In genomic region chr17:59714255-59714654, GRCh38 we compare ENCODE assay signal across 33 cellular contexts.
"Had no signal": no experiment of that assay in that cellular context is flagged by ENCODE, and none has a peak within 500 bp of the region (broad histone marks: within the 10 kb centered on the region; RNA-seq: fewer than 3 reads in every experiment).

No MANE protein-coding gene starts in this region.

- H3K9me3 Mint-ChIP-seq: activated B cell treated with CpG ODN at 0.5 μM for 24 hours; activated CD8-positive, alpha-beta T cell treated with anti-CD3 and anti-CD28 coated beads for 36 hours; activated T-cell treated with anti-CD3 and anti-CD28 coated beads, Interleukin-2, amount 50 U/mL, for 4 hours; activated T-helper 17 cell treated with anti-CD3 and anti-CD28 coated beads, Interleukin-2, amount 50 U/mL, for 72 hours; central memory CD8-positive, alpha-beta T cell; dendritic cell treated with granulocyte-macrophage colony-stimulating factor and Interleukin-4, amounts not matched to agents 40 ng/mL and 50 ng/mL, for 4 days; effector memory CD8-positive, alpha-beta T cell; T-cell; T-helper 1 cell treated with Interleukin-12 subunit alpha and Interleukin-12 subunit beta and Interleukin-4 antibody, amounts not matched to agents 30 μg/mL and 1 μg/mL, for 36 hours; T-helper 2 cell treated with Interferon-gamma antibody and Interleukin-4, amounts not matched to agents 5 μg/mL and 100 μg/mL, for 36 hours had no signal

- H3K4me3 ChIP-seq: coronary artery had no signal

- H3K36me3 ChIP-seq: WERI-Rb-1 had no signal

- FAIRE-seq: astrocyte, bronchial epithelial cell, frontal cortex had no signal

- H3K27ac ChIP-seq: brain microvascular endothelial cell, coronary artery, epithelial cell of prostate, WERI-Rb-1 had no signal

- H3K27ac Mint-ChIP-seq: activated B cell treated with CpG ODN at 0.5 μM for 24 hours; activated CD8-positive, alpha-beta T cell treated with anti-CD3 and anti-CD28 coated beads for 36 hours; dendritic cell treated with granulocyte-macrophage colony-stimulating factor and Interleukin-4, amounts not matched to agents 40 ng/mL and 50 ng/mL, for 4 days; T-cell; T-helper 1 cell treated with Interleukin-12 subunit alpha and Interleukin-12 subunit beta and Interleukin-4 antibody, amounts not matched to agents 30 μg/mL and 1 μg/mL, for 36 hours; T-helper 2 cell treated with Interferon-gamma antibody and Interleukin-4, amounts not matched to agents 5 μg/mL and 100 μg/mL, for 36 hours had no signal

- H3K4me3 Mint-ChIP-seq: activated B cell treated with CpG ODN at 0.5 μM for 24 hours; activated CD8-positive, alpha-beta T cell treated with anti-CD3 and anti-CD28 coated beads for 36 hours; activated naive CD8-positive, alpha-beta T cell; activated T-cell treated with anti-CD3 and anti-CD28 coated beads, Interleukin-2, amount 50 U/mL, for 4 hours; activated T-helper 17 cell treated with anti-CD3 and anti-CD28 coated beads, Interleukin-2, amount 50 U/mL, for 72 hours; central memory CD8-positive, alpha-beta T cell; dendritic cell treated with granulocyte-macrophage colony-stimulating factor and Interleukin-4, amounts not matched to agents 40 ng/mL and 50 ng/mL, for 4 days; effector memory CD8-positive, alpha-beta T cell; T-cell; T-helper 1 cell treated with Interleukin-12 subunit alpha and Interleukin-12 subunit beta and Interleukin-4 antibody, amounts not matched to agents 30 μg/mL and 1 μg/mL, for 36 hours; T-helper 2 cell treated with Interferon-gamma antibody and Interleukin-4, amounts not matched to agents 5 μg/mL and 100 μg/mL, for 36 hours had no signal

- H3K27me3 ChIP-seq: brain microvascular endothelial cell had no signal

- ATAC-seq: activated CD4-positive, CD25-positive, alpha-beta regulatory T cell treated with anti-CD3 and anti-CD28 coated beads, Interleukin-2, amount 50 U/mL, for 24 hours; activated CD8-positive, alpha-beta T cell treated with anti-CD3 and anti-CD28 coated beads for 36 hours; activated T-cell treated with anti-CD3 and anti-CD28 coated beads, Interleukin-2, amount 50 U/mL, for 4 hours; activated T-helper 17 cell treated with anti-CD3 and anti-CD28 coated beads, Interleukin-2, amount 50 U/mL, for 72 hours; effector memory CD8-positive, alpha-beta T cell; T-cell had no signal

- DNase-seq: activated B cell treated with CpG ODN at 0.5 μM for 24 hours; activated CD4-positive, alpha-beta T cell treated with anti-CD3 and anti-CD28 coated beads for 48 hours; activated CD4-positive, alpha-beta T cell treated with anti-CD3 and anti-CD28 coated beads, Interleukin-2, amount 50 U/mL, for 1 hour; activated CD4-positive, alpha-beta T cell treated with anti-CD3 and anti-CD28 coated beads, Interleukin-2, amount 50 U/mL, for 48 hours; activated CD8-positive, alpha-beta memory T cell treated with anti-CD3 and anti-CD28 coated beads for 24 hours; activated CD8-positive, alpha-beta T cell treated with anti-CD3 and anti-CD28 coated beads for 36 hours; activated effector memory CD4-positive, alpha-beta T cell treated with Interleukin-2 at 50 U/mL for 16 hours; activated gamma-delta T cell treated with Interleukin-2 at 50 U/mL for 16 hours; activated naive CD4-positive, alpha-beta T cell treated with anti-CD3 and anti-CD28 coated beads, Interleukin-2, amount 50 U/mL, for 16 hours; activated naive CD4-positive, alpha-beta T cell treated with Interleukin-2 at 50 U/mL for 16 hours; activated T-cell treated with anti-CD3 and anti-CD28 coated beads, Interleukin-2, amount 50 U/mL, for 4 hours; amniotic stem cell; anterior cingulate cortex; brain microvascular endothelial cell; effector CD4-positive, alpha-beta T cell; effector memory CD8-positive, alpha-beta T cell; foreskin fibroblast; head of caudate nucleus; T-cell; T1000; WERI-Rb-1 had no signal

- H3K27me3 Mint-ChIP-seq: activated B cell treated with CpG ODN at 0.5 μM for 24 hours; activated CD8-positive, alpha-beta T cell treated with anti-CD3 and anti-CD28 coated beads for 36 hours; activated naive CD8-positive, alpha-beta T cell; activated T-helper 17 cell treated with anti-CD3 and anti-CD28 coated beads, Interleukin-2, amount 50 U/mL, for 72 hours; central memory CD8-positive, alpha-beta T cell; dendritic cell treated with granulocyte-macrophage colony-stimulating factor and Interleukin-4, amounts not matched to agents 40 ng/mL and 50 ng/mL, for 4 days; effector memory CD8-positive, alpha-beta T cell; T-cell had no signal
